Comparison of ENCODE assay signal across 25 cellular contexts in genomic region chrX:145910017-145910416, GRCh38.
DNase-seq lines count a peak whose midpoint lies in the region; ATAC-seq and TF ChIP-seq lines count a peak whose summit lies in the region.
"Had no signal": no experiment of that assay in that cellular context is flagged by ENCODE, and none has a peak within 500 bp of the region (broad histone marks: within the 10 kb centered on the region; RNA-seq: fewer than 3 reads in every experiment).

No MANE protein-coding gene starts in this region.

- no peaks in the 10 kb centered on the region for H3K27me3 ChIP-seq in OCI-LY3 (ENCODE audit: low read depth, low read length)
- H3K27me3 ChIP-seq: heart left ventricle, neutrophil had no signal

- no peak overlapping the region for H2AFZ ChIP-seq in OCI-LY3 (ENCODE audit: low read depth, low read length)
- H2AFZ ChIP-seq: GM23248, PC-9 had no signal

- intact Hi-C loops in mucosa of descending colon (cut with DNase I, micrococcal nuclease) = no loop called here

- H3K4me3 ChIP-seq in OCI-LY3 (ENCODE audit: low read length) = no peak overlapping the region
- H3K4me3 ChIP-seq in mucosa of descending colon = no peak overlapping the region
- H3K4me3 ChIP-seq: GM23248, heart left ventricle, PC-9 had no signal

- H3K4me2 ChIP-seq in OCI-LY3 (ENCODE audit: low read length) = no peak overlapping the region
- H3K4me2 ChIP-seq: PC-9 had no signal

- DNase-seq in NCI-H1092 treated with DMSO at 0.1 percent for 48 hours (lab: John Stamatoyannopoulos, UW) = peak; percentile 21
- no peak for DNase-seq in NCI-H1092 (lab: John Stamatoyannopoulos, UW)
- DNase-seq in foreskin melanocyte = peak; percentile 5
- peak; percentile 15 for DNase-seq in putamen (ENCODE audit: low spot score)
- no peak for DNase-seq in NCI-H69 (lab: John Stamatoyannopoulos, UW)
- no peak for DNase-seq in mucosa of descending colon
- DNase-seq: activated CD4-positive, alpha-beta T cell treated with anti-CD3 and anti-CD28 coated beads, Interleukin-2, amount 10 ng/mL, durations not matched to agents 24 days and 14 days; activated gamma-delta T cell treated with Interleukin-2 at 50 U/mL for 16 hours; activated T-cell treated with anti-CD3 and anti-CD28 coated beads, Interleukin-2, amount 50 U/mL, for 4 hours; CD4-positive, CD25-positive, alpha-beta regulatory T cell; GM23248; heart left ventricle; IMR-90; mammary epithelial cell; NCI-H1048; NCI-H187 treated with DMSO at 0.1 percent for 48 hours; NCI-H774; PC-9; SHP77 treated with DMSO at 0.1 percent for 48 hours; stimulated activated naive B cell treated with anti-CD40 and anti-IgM and Interleukin-4, amounts not matched to agents 10 μg/mL and 1 μg/mL and 100 μg/mL, for 72 hours; SW 1271; T-helper 9 cell had no signal

- H4K20me1 ChIP-seq in OCI-LY3 (ENCODE audit: insufficient read depth, low read length) = no peaks in the 10 kb centered on the region

- H3K79me2 ChIP-seq in OCI-LY3 (ENCODE audit: low read length) = no peaks in the 10 kb centered on the region

- H3K36me3 ChIP-seq in OCI-LY3 (replicated peaks; ENCODE audit: low read depth, low read length) (no peaks in the 10 kb centered on the region), mucosa of descending colon (ENCODE audit: low read depth) (no peaks in the 10 kb centered on the region)
- H3K36me3 ChIP-seq: heart left ventricle, neutrophil had no signal

- H3K27ac ChIP-seq in OCI-LY3 (ENCODE audit: low read length) = no peak overlapping the region
- H3K27ac ChIP-seq: GM23248, heart left ventricle, neutrophil, PC-9 had no signal

- H3K9ac ChIP-seq in OCI-LY3 (ENCODE audit: low read length) = no peak overlapping the region
- H3K9ac ChIP-seq: GM23248 had no signal

- H3K4me1 ChIP-seq in OCI-LY3 (ENCODE audit: low read length) = no peaks in the 10 kb centered on the region
- no peaks in the 10 kb centered on the region for H3K4me1 ChIP-seq in mucosa of descending colon (ENCODE audit: low read depth)
- H3K4me1 ChIP-seq: heart left ventricle had no signal

- ATAC-seq in mucosa of descending colon (no peak), GM18520 (IDR thresholded peaks at IDR 0.05; ENCODE audit: unreplicated experiment) (no peak)
- ATAC-seq: activated T-cell treated with anti-CD3 and anti-CD28 coated beads, Interleukin-2, amount 50 U/mL, for 4 hours; heart left ventricle; stimulated activated naive B cell treated with anti-CD40 and anti-IgM and Interleukin-4, amounts not matched to agents 10 μg/mL and 1 μg/mL and 100 μg/mL, for 72 hours had no signal

- TF ChIP-seq CTCF in OCI-LY3 (IDR thresholded peaks at IDR 0.05; ENCODE audit: low read depth, low read length) (0 out of 2 replicates have a peak, but pooled peaks have one; percentile 5), mucosa of descending colon (IDR thresholded peaks at IDR 0.05) (no peak)

- H3K9me3 ChIP-seq in OCI-LY3 (ENCODE audit: insufficient read depth, low read length) = no peaks in the 10 kb centered on the region; the same call in 1 of the 2 replicates
- H3K9me3 ChIP-seq in mucosa of descending colon = no peaks in the 10 kb centered on the region
- H3K9me3 ChIP-seq: neutrophil had no signal

Comparison
In these comparisons a context has a peak if more than half of its experiments do, and no peak if none do; other contexts are left out.
1. DNase-seq: peak in NCI-H1092 treated with DMSO at 0.1 percent for 48 hours (single experiment), foreskin melanocyte (single experiment) and putamen (single experiment); none in NCI-H1092 (single experiment), NCI-H69 (single experiment) and mucosa of descending colon (0 of 3).